Comparison of ENCODE assay signal across 15 cellular contexts in the genomic region with DNA sequence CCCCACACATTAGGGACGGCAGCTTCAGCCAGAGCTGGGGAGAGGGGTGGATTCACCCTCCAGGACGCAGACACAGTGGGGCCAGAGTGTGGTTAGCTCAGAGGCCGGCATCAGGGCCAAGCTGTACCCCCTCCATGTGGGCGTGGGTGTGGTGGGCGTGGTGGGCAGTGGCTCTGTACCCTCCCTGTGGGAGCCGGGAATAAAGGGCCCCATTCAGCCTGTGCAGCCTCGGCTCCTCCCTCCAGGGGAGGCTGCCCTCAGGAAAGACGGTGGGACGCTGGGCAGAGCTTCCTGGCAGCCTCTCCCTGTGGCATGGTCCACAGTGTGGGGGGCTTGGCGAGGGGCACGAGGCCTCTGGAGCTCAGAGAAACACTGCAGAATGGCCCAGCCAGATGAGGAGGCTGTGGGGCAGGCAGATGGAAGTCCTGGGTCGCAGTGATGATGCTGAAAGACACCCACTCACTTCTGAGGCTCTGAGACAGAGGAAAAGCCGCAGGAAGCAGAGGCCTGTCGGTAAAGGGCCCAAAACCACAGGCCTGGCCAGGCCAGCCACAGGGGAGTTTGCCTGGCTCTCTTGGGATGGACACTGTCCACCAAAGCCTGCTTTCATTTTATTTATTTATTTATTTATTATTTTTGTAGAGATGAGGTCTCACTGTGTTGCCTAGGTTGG.
A peak's percentile ranks its signal among the peaks of the same experiment; 100 is the strongest.
DNase-seq lines count a peak whose midpoint lies in the region; TF ChIP-seq lines count a peak whose summit lies in the region.
"Had no signal": no experiment of that assay in that cellular context is flagged by ENCODE, and none has a peak within 500 bp of the region (broad histone marks: within the 10 kb centered on the region; RNA-seq: fewer than 3 reads in every experiment).

No MANE protein-coding gene starts in this region.

- CTCF ChIA-PET in activated naive CD4-positive, alpha-beta T cell treated with anti-CD3 and anti-CD28 coated beads, Interleukin-2, amount 10 ng/mL, durations not matched to agents 7 days and 5 days (lab: Charles Lee) = interaction anchor here (0.6 to 1.6 kb wide), 5 partner anchors 9 to 107 kb away, joined by 3 to 5 read pairs (median 4); no protein-coding TSS in a partner anchor

- H3K27ac ChIP-seq in mesenchymal stem cell (ENCODE audit: low read length, poor library complexity, severe bottlenecking) (no peak overlapping the region), vagina (peak overlapping the region; percentile 81)
- H3K27ac ChIP-seq: body of pancreas, prostate gland had no signal

- H4K91ac ChIP-seq in mesenchymal stem cell (ENCODE audit: low read length) = no peak overlapping the region

- no peak overlapping the region for H3K18ac ChIP-seq in mesenchymal stem cell (ENCODE audit: low read depth in 1 of 2, low read length in 2 of 2)

- H3K27me3 ChIP-seq in mesenchymal stem cell (ENCODE audit: control insufficient read depth in 1 of 2, insufficient read depth in 1 of 2, low read length in 2 of 2) (no peaks in the 10 kb centered on the region), vagina (no peaks in the 10 kb centered on the region)
- H3K27me3 ChIP-seq: body of pancreas had no signal

- no peak overlapping the region for H2AFZ ChIP-seq in mesenchymal stem cell (ENCODE audit: low read depth, low read length)

- peaks cover 4% of the 10 kb centered on the region for H3K36me3 Mint-ChIP-seq in activated naive CD4-positive, alpha-beta T cell treated with anti-CD3 and anti-CD28 coated beads, Interleukin-2, amount 10 ng/mL, durations not matched to agents 7 days and 5 days
- no peaks in the 10 kb centered on the region for H3K36me3 Mint-ChIP-seq in activated T-helper 2 cell treated with anti-CD3 and anti-CD28 coated beads, Interferon-gamma antibody, Interleukin-2, Interleukin-4, amounts not matched to agents 10 μg/mL and 5 μg/mL and 100 μg/mL, durations not matched to agents 14 hours and 24 hours and 36 hours (ENCODE audit: low read depth)

- no peak for TF ChIP-seq POLR2A in vagina (IDR thresholded peaks at IDR 0.05)

- H3K4me1 Mint-ChIP-seq in activated naive CD4-positive, alpha-beta T cell treated with anti-CD3 and anti-CD28 coated beads, Interleukin-2, amount 10 ng/mL, durations not matched to agents 7 days and 5 days = peaks cover 49% of the 10 kb centered on the region
- H3K4me1 Mint-ChIP-seq in activated T-helper 2 cell treated with anti-CD3 and anti-CD28 coated beads, Interferon-gamma antibody, Interleukin-2, Interleukin-4, amounts not matched to agents 10 μg/mL and 5 μg/mL and 100 μg/mL, durations not matched to agents 14 hours and 24 hours and 36 hours (ENCODE audit: low read depth) = peaks cover 41% of the 10 kb centered on the region

- peak overlapping the region in 1 of 2 experiments; percentile 31 for H3K14ac ChIP-seq in mesenchymal stem cell (ENCODE audit: low read length in 2 of 2)

- no peak overlapping the region for H2AK5ac ChIP-seq in mesenchymal stem cell (ENCODE audit: low read length, severe bottlenecking)

- H3K27ac Mint-ChIP-seq in activated naive CD4-positive, alpha-beta T cell treated with anti-CD3 and anti-CD28 coated beads, Interleukin-2, amount 10 ng/mL, durations not matched to agents 7 days and 5 days = peak overlapping the region; percentile 91
- H3K27ac Mint-ChIP-seq in activated T-helper 2 cell treated with anti-CD3 and anti-CD28 coated beads, Interferon-gamma antibody, Interleukin-2, Interleukin-4, amounts not matched to agents 10 μg/mL and 5 μg/mL and 100 μg/mL, durations not matched to agents 14 hours and 24 hours and 36 hours = peak overlapping the region; percentile 83

- H3K4me3 Mint-ChIP-seq in activated naive CD4-positive, alpha-beta T cell treated with anti-CD3 and anti-CD28 coated beads, Interleukin-2, amount 10 ng/mL, durations not matched to agents 7 days and 5 days = no peak overlapping the region
- no peak overlapping the region for H3K4me3 Mint-ChIP-seq in activated T-helper 2 cell treated with anti-CD3 and anti-CD28 coated beads, Interferon-gamma antibody, Interleukin-2, Interleukin-4, amounts not matched to agents 10 μg/mL and 5 μg/mL and 100 μg/mL, durations not matched to agents 14 hours and 24 hours and 36 hours (ENCODE audit: low read depth)

- H3K9me3 ChIP-seq in mesenchymal stem cell (ENCODE audit: control insufficient read depth, low read length) = peaks cover 3% of the 10 kb centered on the region
- H3K9me3 ChIP-seq in vagina = no peaks in the 10 kb centered on the region
- H3K9me3 ChIP-seq: body of pancreas, prostate gland had no signal

- H2BK12ac ChIP-seq in mesenchymal stem cell (ENCODE audit: low read length in 2 of 2) = peak overlapping the region in 1 of 2 experiments; percentile 17

- H3K79me1 ChIP-seq in mesenchymal stem cell (replicated peaks; ENCODE audit: low read length, poor library complexity, severe bottlenecking) = no peaks in the 10 kb centered on the region

- H3K4me3 ChIP-seq in mesenchymal stem cell (ENCODE audit: insufficient read depth in 1 of 2, low read depth in 1 of 2, low read length in 2 of 2) (no peak overlapping the region), vagina (no peak overlapping the region)
- H3K4me3 ChIP-seq: body of pancreas, prostate gland had no signal

- no peak overlapping the region for H2BK15ac ChIP-seq in mesenchymal stem cell (ENCODE audit: low read depth, poor library complexity, severe bottlenecking)

- no peak overlapping the region for H3K23ac ChIP-seq in mesenchymal stem cell (ENCODE audit: low read length in 2 of 2)

- peaks cover 10% of the 10 kb centered on the region for H3K27me3 Mint-ChIP-seq in activated naive CD4-positive, alpha-beta T cell treated with anti-CD3 and anti-CD28 coated beads, Interleukin-2, amount 10 ng/mL, durations not matched to agents 7 days and 5 days
- H3K27me3 Mint-ChIP-seq in activated T-helper 2 cell treated with anti-CD3 and anti-CD28 coated beads, Interferon-gamma antibody, Interleukin-2, Interleukin-4, amounts not matched to agents 10 μg/mL and 5 μg/mL and 100 μg/mL, durations not matched to agents 14 hours and 24 hours and 36 hours (ENCODE audit: low read depth) = no peaks in the 10 kb centered on the region

- H2BK5ac ChIP-seq in mesenchymal stem cell (ENCODE audit: low read depth, low read length, poor library complexity, severe bottlenecking) = no peak overlapping the region

- TF ChIP-seq CTCF in vagina (IDR thresholded peaks at IDR 0.05) = no peak

- peak overlapping the region; percentile 19 for H4K8ac ChIP-seq in mesenchymal stem cell (ENCODE audit: low read length)

- H3K4me2 ChIP-seq in mesenchymal stem cell (ENCODE audit: low read length, poor library complexity, severe bottlenecking) = no peak overlapping the region

- H3K36me3 ChIP-seq in mesenchymal stem cell (ENCODE audit: control insufficient read depth in 1 of 2, insufficient read depth in 2 of 2, low read depth in 1 of 2, low read length in 2 of 2) (no peaks in the 10 kb centered on the region), vagina (no peaks in the 10 kb centered on the region)
- H3K36me3 ChIP-seq: prostate gland had no signal

- DNase-seq in activated naive CD4-positive, alpha-beta T cell treated with anti-CD3 and anti-CD28 coated beads, Interleukin-2, amount 10 ng/mL, durations not matched to agents 7 days and 5 days = no peak
- DNase-seq in activated naive CD4-positive, alpha-beta T cell treated with Interleukin-2 at 50 U/mL for 16 hours = no peak
- DNase-seq in activated T-helper 2 cell treated with anti-CD3 and anti-CD28 coated beads, Interferon-gamma antibody, Interleukin-2, Interleukin-4, amounts not matched to agents 10 μg/mL and 5 μg/mL and 100 μg/mL, durations not matched to agents 14 hours and 24 hours and 36 hours (ENCODE audit: low spot score) = no peak
- DNase-seq in mesenchymal stem cell (no peak), vagina (ENCODE audit: extremely low spot score in 2 of 2) (no peak), posterior vena cava (ENCODE audit: low spot score) (no peak)
- no peak for DNase-seq in stimulated activated CD4-positive, alpha-beta T cell treated with anti-CD3 and anti-CD28 coated beads, Interleukin-2, amount 100 ng/mL, for 48 hours
- DNase-seq in activated CD4-positive, CD25-positive, alpha-beta regulatory T cell treated with anti-CD3 and anti-CD28 coated beads, Interleukin-2, amount 50 U/mL, for 72 hours = no peak
- DNase-seq: body of pancreas, Caco-2, hippocampal formation, left cardiac atrium, NCI-H1694 treated with DMSO at 0.1 percent for 48 hours, NCI-H524 treated with DMSO at 0.1 percent for 48 hours had no signal

- H3K4me1 ChIP-seq in mesenchymal stem cell (ENCODE audit: control insufficient read depth, insufficient read depth, low read depth, low read length) = peaks cover 6% of the 10 kb centered on the region
- H3K4me1 ChIP-seq in vagina = peaks cover 47% of the 10 kb centered on the region
- H3K4me1 ChIP-seq: body of pancreas, prostate gland had no signal

- intact Hi-C loops in activated T-helper 2 cell treated with anti-CD3 and anti-CD28 coated beads, Interferon-gamma antibody, Interleukin-2, Interleukin-4, amounts not matched to agents 10 μg/mL and 5 μg/mL and 100 μg/mL, durations not matched to agents 14 hours and 24 hours and 36 hours (cut with micrococcal nuclease) = no loop called here
- intact Hi-C loops in vagina (cut with DNase I) (no loop called here), posterior vena cava (cut with DNase I) (no loop called here)

- peaks cover 2% of the 10 kb centered on the region for H3K9me3 Mint-ChIP-seq in activated naive CD4-positive, alpha-beta T cell treated with anti-CD3 and anti-CD28 coated beads, Interleukin-2, amount 10 ng/mL, durations not matched to agents 7 days and 5 days
- peaks cover 9% of the 10 kb centered on the region for H3K9me3 Mint-ChIP-seq in activated T-helper 2 cell treated with anti-CD3 and anti-CD28 coated beads, Interferon-gamma antibody, Interleukin-2, Interleukin-4, amounts not matched to agents 10 μg/mL and 5 μg/mL and 100 μg/mL, durations not matched to agents 14 hours and 24 hours and 36 hours

- 92% methylated on average over 14 of the region's 14 CpGs for WGBS in mesenchymal stem cell

- H3K4ac ChIP-seq in mesenchymal stem cell (ENCODE audit: low read depth in 1 of 2, low read length in 2 of 2) = no peak overlapping the region

- no peak overlapping the region for H2BK120ac ChIP-seq in mesenchymal stem cell (ENCODE audit: low read depth, low read length)

- no peak overlapping the region for H3K9ac ChIP-seq in mesenchymal stem cell (ENCODE audit: low read length)
